Comparison of ENCODE assay signal across 26 cellular contexts in genomic region chr22:23531966-23532735, GRCh38. TPM values are rescaled to one million over a fixed set of nuclear protein-coding genes. Genes with fewer than 3 reads are reported as not detected.
DNase-seq lines count a peak whose midpoint lies in the region; ATAC-seq and TF ChIP-seq lines count a peak whose summit lies in the region.
"Had no signal": no experiment of that assay in that cellular context is flagged by ENCODE, and none has a peak within 500 bp of the region (broad histone marks: within the 10 kb centered on the region; RNA-seq: fewer than 3 reads in every experiment).

No MANE protein-coding gene starts in this region.

- no peak overlapping the region for H3K4me3 Mint-ChIP-seq in Caco-2 (ENCODE audit: unreplicated experiment)
- H3K4me3 Mint-ChIP-seq in activated CD4-positive, alpha-beta T cell treated with anti-CD3 and anti-CD28 coated beads for 36 hours: no peak overlapping the region
- H3K4me3 Mint-ChIP-seq: CD4-positive, CD25-positive, alpha-beta regulatory T cell; central memory CD8-positive, alpha-beta T cell; HFFc6 had no signal

- intact Hi-C loops in Caco-2 (cut with micrococcal nuclease; ENCODE audit: unreplicated experiment): no loop called here
- intact Hi-C loops in lower lobe of right lung (cut with DNase I): no loop called here
- intact Hi-C loops in posterior vena cava (cut with DNase I): no loop called here
- intact Hi-C loops in activated CD4-positive, alpha-beta T cell treated with anti-CD3 and anti-CD28 coated beads for 36 hours (cut with DNase I, micrococcal nuclease): loop anchor here in 1 of 2 experiments (10.0 kb wide), 1 partner anchor 97 kb away; no protein-coding TSS in a partner anchor

- POLR2A ChIA-PET in Caco-2 (lab: Charles Lee): no interaction called here
- POLR2A ChIA-PET in activated CD4-positive, alpha-beta T cell treated with anti-CD3 and anti-CD28 coated beads for 36 hours (lab: Charles Lee): no interaction called here

- no peak overlapping the region for H3K27ac ChIP-seq in lower lobe of right lung
- H3K27ac ChIP-seq: esophagus muscularis mucosa, gastroesophageal sphincter, KMS-11 had no signal

- H3K4me1 Mint-ChIP-seq in Caco-2 (ENCODE audit: low read depth, unreplicated experiment): peaks cover 44% of the 10 kb centered on the region
- H3K4me1 Mint-ChIP-seq in activated CD4-positive, alpha-beta T cell treated with anti-CD3 and anti-CD28 coated beads for 36 hours: no peaks in the 10 kb centered on the region
- H3K4me1 Mint-ChIP-seq: central memory CD8-positive, alpha-beta T cell had no signal

- no peaks in the 10 kb centered on the region for H3K27me3 Mint-ChIP-seq in Caco-2 (ENCODE audit: insufficient read depth, unreplicated experiment)
- no peaks in the 10 kb centered on the region for H3K27me3 Mint-ChIP-seq in activated CD4-positive, alpha-beta T cell treated with anti-CD3 and anti-CD28 coated beads for 36 hours

- H3K9me3 ChIP-seq in Caco-2: no peaks in the 10 kb centered on the region
- H3K9me3 ChIP-seq in NT2/D1 (ENCODE audit: insufficient read depth, low read length): no peaks in the 10 kb centered on the region
- H3K9me3 ChIP-seq in lower lobe of right lung: no peaks in the 10 kb centered on the region
- H3K9me3 ChIP-seq: esophagus muscularis mucosa, gastroesophageal sphincter, prostate gland had no signal

- peak overlapping the region; percentile 56 for H3K9ac ChIP-seq in NT2/D1 (ENCODE audit: insufficient read length, low read depth)
- H3K9ac ChIP-seq: KMS-11 had no signal

- H3K4me3 ChIP-seq in Caco-2 (ENCODE audit: low read depth, low read length) (no peak overlapping the region), NT2/D1 (ENCODE audit: insufficient read length, low read depth) (no peak overlapping the region), lower lobe of right lung (no peak overlapping the region)
- H3K4me3 ChIP-seq: esophagus muscularis mucosa, gastroesophageal sphincter, prostate gland, SK-N-MC had no signal

- ATAC-seq in lower lobe of right lung: no peak
- ATAC-seq in activated CD4-positive, alpha-beta T cell treated with anti-CD3 and anti-CD28 coated beads for 36 hours: no peak
- no peak for ATAC-seq in HG03108 (IDR thresholded peaks at IDR 0.05; ENCODE audit: unreplicated experiment)
- ATAC-seq: gastroesophageal sphincter had no signal

- peak overlapping the region; percentile 0 for H3K27ac Mint-ChIP-seq in Caco-2 (ENCODE audit: unreplicated experiment)
- H3K27ac Mint-ChIP-seq in activated CD4-positive, alpha-beta T cell treated with anti-CD3 and anti-CD28 coated beads for 36 hours: no peak overlapping the region
- H3K27ac Mint-ChIP-seq: HFFc6 had no signal

- H3K4me1 ChIP-seq in Caco-2 (peaks cover 50% of the 10 kb centered on the region), NT2/D1 (ENCODE audit: insufficient read depth, insufficient read length) (peaks cover 34% of the 10 kb centered on the region), lower lobe of right lung (peaks cover 21% of the 10 kb centered on the region)

- TF ChIP-seq CTCF in Caco-2 (IDR thresholded peaks at IDR 0.05; ENCODE audit: insufficient read depth in 1 of 2, low read depth in 1 of 2, low read length in 1 of 2, severe bottlenecking in 1 of 2, unreplicated experiment in 1 of 2) (no peak), lower lobe of right lung (IDR thresholded peaks at IDR 0.05) (no peak)

- CTCF ChIA-PET in Caco-2 (lab: Charles Lee): interaction anchor here (0.6 kb wide), 1 partner anchor 119 kb away, joined by 3 read pairs; no protein-coding TSS in a partner anchor
- CTCF ChIA-PET in activated CD4-positive, alpha-beta T cell treated with anti-CD3 and anti-CD28 coated beads for 36 hours (lab: Charles Lee): interaction anchor here (0.6 to 0.7 kb wide), 2 partner anchors 325 to 485 kb away, joined by 3 read pairs; partner anchors contain the start of gene SLC2A11

- no peaks in the 10 kb centered on the region for H3K9me3 Mint-ChIP-seq in Caco-2 (ENCODE audit: unreplicated experiment)
- no peaks in the 10 kb centered on the region for H3K9me3 Mint-ChIP-seq in activated CD4-positive, alpha-beta T cell treated with anti-CD3 and anti-CD28 coated beads for 36 hours (ENCODE audit: low read depth)
- H3K9me3 Mint-ChIP-seq: central memory CD8-positive, alpha-beta T cell; HFFc6 had no signal

- DNase-seq in Caco-2 (peak in 1 of 2 experiments; percentile 26), NT2/D1 (ENCODE audit: low read depth, low spot score) (no peak), lower lobe of right lung (peak; percentile 14), posterior vena cava (ENCODE audit: low spot score) (peak; percentile 43), DMS79 (lab: John Stamatoyannopoulos, UW) (no peak), NCI-H524 treated with DMSO at 0.1 percent for 48 hours (lab: John Stamatoyannopoulos, UW) (no peak)
- no peak for DNase-seq in activated CD4-positive, alpha-beta T cell treated with anti-CD3 and anti-CD28 coated beads for 36 hours
- DNase-seq: activated CD4-positive, alpha-beta T cell treated with anti-CD3 and anti-CD28 coated beads for 1 hour; activated naive CD4-positive, alpha-beta T cell; amniotic stem cell; CD4-positive, CD25-positive, alpha-beta regulatory T cell; DMS53; HFFc6; NCI-H1048; NCI-H2029 treated with DMSO at 0.1 percent for 48 hours; NK-92 treated with Interleukin-12 subunit alpha and Interleukin-12 subunit beta, amount 100 ng/mL, for 24 hours; stimulated activated CD4-positive, alpha-beta T cell treated with anti-CD3 and anti-CD28 coated beads, Interleukin-4, amount 100 ng/mL, for 4 hours had no signal

- no peaks in the 10 kb centered on the region for H3K27me3 ChIP-seq in Caco-2 (replicated peaks; ENCODE audit: control insufficient read depth, insufficient read depth, low read length)
- H3K27me3 ChIP-seq in NT2/D1 (ENCODE audit: insufficient read depth, insufficient read length): no peaks in the 10 kb centered on the region
- H3K27me3 ChIP-seq in lower lobe of right lung (ENCODE audit: low read depth): peaks cover 4% of the 10 kb centered on the region
- H3K27me3 ChIP-seq: esophagus muscularis mucosa, gastroesophageal sphincter had no signal

- H3K36me3 ChIP-seq in Caco-2 (ENCODE audit: control insufficient read depth, insufficient read depth, low read length) (no peaks in the 10 kb centered on the region), NT2/D1 (ENCODE audit: insufficient read depth, insufficient read length, low read length) (peaks cover 2% of the 10 kb centered on the region), lower lobe of right lung (no peaks in the 10 kb centered on the region)
- H3K36me3 ChIP-seq: esophagus muscularis mucosa, gastroesophageal sphincter, prostate gland had no signal

- H3K36me3 Mint-ChIP-seq in Caco-2 (ENCODE audit: insufficient read depth, unreplicated experiment): no peaks in the 10 kb centered on the region
- no peaks in the 10 kb centered on the region for H3K36me3 Mint-ChIP-seq in activated CD4-positive, alpha-beta T cell treated with anti-CD3 and anti-CD28 coated beads for 36 hours (ENCODE audit: low read depth)
- H3K36me3 Mint-ChIP-seq: CD4-positive, CD25-positive, alpha-beta regulatory T cell had no signal

- BruUV-seq in Caco-2 (replicated peaks; lab: Mats Ljungman, UMichigan): no TSS peak

RNA-seq across cellular contexts. Expression of gene IGLL1, which starts 47.9 kb away (rescaled TPM):
- total RNA-seq in Caco-2 (2022) (not detected in 2 replicates), lower lobe of right lung (not detected), posterior vena cava (not detected)
- total RNA-seq in activated CD4-positive, alpha-beta T cell treated with anti-CD3 and anti-CD28 coated beads for 36 hours: not detected
- total RNA-seq: CD4-positive, CD25-positive, alpha-beta regulatory T cell; esophagus muscularis mucosa; gastroesophageal sphincter; HFFc6; myocyte; RPMI7951 had no signal

Comparison
In these comparisons a context has a peak if more than half of its experiments do, and no peak if none do; other contexts are left out.
1. DNase-seq: peak in lower lobe of right lung (single experiment) and posterior vena cava (single experiment); none in NT2/D1 (single experiment), activated CD4-positive, alpha-beta T cell treated with anti-CD3 and anti-CD28 coated beads for 36 hours (single experiment), DMS79 (single experiment) and NCI-H524 treated with DMSO at 0.1 percent for 48 hours (single experiment).